Comparison of ENCODE assay signal across 8 cellular contexts in the genomic region with DNA sequence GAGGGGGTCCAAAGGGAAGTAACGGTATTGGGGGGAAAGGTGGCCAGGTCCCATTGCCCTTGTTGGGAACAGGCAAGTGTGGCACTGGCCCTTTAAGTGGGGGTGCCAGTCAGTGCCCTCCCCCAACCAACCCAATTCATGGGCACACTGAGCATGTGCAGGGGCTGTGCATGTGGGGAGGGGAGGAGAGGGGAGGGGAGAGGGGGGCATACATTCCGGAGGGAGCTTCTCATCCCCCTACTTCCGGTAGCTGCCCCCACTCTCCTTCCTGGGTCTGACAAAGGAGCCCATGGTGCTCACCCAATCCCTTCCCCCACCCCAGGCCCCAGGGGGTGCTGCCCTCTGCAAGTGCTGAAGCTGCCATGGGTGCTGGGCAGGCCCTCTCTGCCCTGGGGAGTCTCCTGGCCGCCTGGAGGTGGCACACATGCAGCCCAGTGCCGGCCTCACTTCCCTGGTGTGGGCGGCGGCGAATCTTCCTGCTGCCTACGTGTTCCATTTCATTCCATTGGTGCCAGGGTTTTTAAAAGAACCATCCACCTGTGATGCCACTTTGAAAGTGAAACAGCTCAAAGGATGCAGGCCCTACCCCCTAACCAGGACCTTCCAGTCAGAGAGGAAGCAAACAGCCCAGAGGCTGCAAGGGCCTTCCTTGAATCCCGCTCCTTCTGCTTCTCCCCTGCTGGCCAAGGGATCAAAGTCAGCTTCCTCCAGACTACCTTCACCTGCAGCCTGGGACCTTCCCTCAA. TPM values are rescaled to one million over a fixed set of nuclear protein-coding genes. Genes with fewer than 3 reads are reported as not detected.
DNase-seq lines count a peak whose midpoint lies in the region; ATAC-seq, FAIRE-seq and TF ChIP-seq lines count a peak whose summit lies in the region.

No MANE protein-coding gene starts in this region.

- intact Hi-C loops in activated naive CD4-positive, alpha-beta T cell treated with anti-CD3 and anti-CD28 coated beads for 36 hours (cut with micrococcal nuclease), result loop anchor here (1.0 kb wide), 1 partner anchor 24 kb away; the partner anchor contains the start of gene HEXIM1
- intact Hi-C loops in ovary (cut with DNase I) (no loop called here), upper lobe of right lung (cut with DNase I) (no loop called here)

- no peaks in the 10 kb centered on the region for H3K36me3 Mint-ChIP-seq in activated naive CD4-positive, alpha-beta T cell treated with anti-CD3 and anti-CD28 coated beads for 36 hours (ENCODE audit: low read depth)

- peak; percentile 79 for ATAC-seq in upper lobe of right lung
- no peak for ATAC-seq in GM21528 (IDR thresholded peaks at IDR 0.05; ENCODE audit: low FRiP score, unreplicated experiment)

- peak overlapping the region; percentile 71 for H3K4me3 Mint-ChIP-seq in activated naive CD4-positive, alpha-beta T cell treated with anti-CD3 and anti-CD28 coated beads for 36 hours

- peak overlapping the region; percentile 93 for H3K27ac Mint-ChIP-seq in activated naive CD4-positive, alpha-beta T cell treated with anti-CD3 and anti-CD28 coated beads for 36 hours

- no peak for TF ChIP-seq POLR2A in ovary (IDR thresholded peaks at IDR 0.05)

- H3K27me3 ChIP-seq in ovary (no peaks in the 10 kb centered on the region), upper lobe of right lung (no peaks in the 10 kb centered on the region)

- FAIRE-seq in RCC 7860 (lab: Jason Lieb, UNC), result peak; percentile 8

- no peaks in the 10 kb centered on the region for H3K9me3 Mint-ChIP-seq in activated naive CD4-positive, alpha-beta T cell treated with anti-CD3 and anti-CD28 coated beads for 36 hours

- peaks cover 21% of the 10 kb centered on the region for H3K4me1 Mint-ChIP-seq in activated naive CD4-positive, alpha-beta T cell treated with anti-CD3 and anti-CD28 coated beads for 36 hours (ENCODE audit: low read depth)

- no peaks in the 10 kb centered on the region for H3K27me3 Mint-ChIP-seq in activated naive CD4-positive, alpha-beta T cell treated with anti-CD3 and anti-CD28 coated beads for 36 hours (ENCODE audit: low read depth)

- DNase-seq in NK-92 treated with Interleukin-12 subunit alpha and Interleukin-12 subunit beta, amount 100 ng/mL, for 24 hours (lab: John Stamatoyannopoulos, UW), result peak; percentile 35
- DNase-seq in NK-92 (lab: John Stamatoyannopoulos, UW; ENCODE audit: unreplicated experiment) (no peak), RCC 7860 (ENCODE audit: low spot score) (peak; percentile 85), glomerular visceral epithelial cell (ENCODE audit: extremely low spot score) (peak; percentile 99), ovary (peak; percentile 37 to 64 (median 49)), upper lobe of right lung (peak; percentile 77)
- DNase-seq in activated naive CD4-positive, alpha-beta T cell treated with anti-CD3 and anti-CD28 coated beads for 36 hours, result peak; percentile 65

- no peak for TF ChIP-seq CTCF in ovary (IDR thresholded peaks at IDR 0.05)
- no peak for TF ChIP-seq CTCF in upper lobe of right lung (IDR thresholded peaks at IDR 0.05)

- 33 to 44% (median 33%) methylated on average over 10 of the region's 10 CpGs for WGBS in ovary, 3 donors

- TF ChIP-seq EP300 in ovary (IDR thresholded peaks at IDR 0.05), result no peak

- no peak overlapping the region for H3K27ac ChIP-seq in ovary
- peak overlapping the region; percentile 85 for H3K27ac ChIP-seq in upper lobe of right lung

- H3K4me3 ChIP-seq in ovary (peak overlapping the region; percentile 20), upper lobe of right lung (peak overlapping the region; percentile 39)

- CTCF ChIA-PET in activated naive CD4-positive, alpha-beta T cell treated with anti-CD3 and anti-CD28 coated beads for 36 hours (lab: Charles Lee), result interaction anchor here (0.8 to 3.5 kb wide), 11 partner anchors 10 to 150 kb away, joined by 3 to 41 read pairs (median 5); partner anchors contain the start of genes ACBD4 and HEXIM1

- H3K4me1 ChIP-seq in ovary (ENCODE audit: insufficient read depth) (peaks cover 15% of the 10 kb centered on the region), upper lobe of right lung (peaks cover 33% of the 10 kb centered on the region)

- H3K9me3 ChIP-seq in ovary (no peaks in the 10 kb centered on the region), upper lobe of right lung (no peaks in the 10 kb centered on the region)

- no peaks in the 10 kb centered on the region for H3K36me3 ChIP-seq in ovary
- H3K36me3 ChIP-seq in upper lobe of right lung, result no peaks in the 10 kb centered on the region

RNA-seq across cellular contexts. Expression of gene HEXIM2, which starts 11.0 kb away (rescaled TPM):
- 1 to 10 TPM; 3.5 TPM for total RNA-seq in activated naive CD4-positive, alpha-beta T cell treated with anti-CD3 and anti-CD28 coated beads for 36 hours
- total RNA-seq in ovary (1 to 10 TPM; 3.4 to 9.1 (median 5.5) TPM), upper lobe of right lung (5.7 TPM)
- 1 to 10 TPM; 1.7 to 8.9 TPM for polyA plus RNA-seq in ovary

RNA-seq across cellular contexts. Expression of gene HEXIM1, which starts 24.4 kb away (rescaled TPM):
- total RNA-seq in activated naive CD4-positive, alpha-beta T cell treated with anti-CD3 and anti-CD28 coated beads for 36 hours, result 10 to 100 TPM; 24.3 to 24.7 TPM
- total RNA-seq in ovary (10 to 100 TPM; 17.0 to 37.8 (median 27.9) TPM), upper lobe of right lung (36.1 TPM)
- polyA plus RNA-seq in ovary, result 10 to 100 TPM; 14.4 to 26.9 TPM

RNA-seq across cellular contexts. Expression of gene ACBD4, which starts 37.2 kb away (rescaled TPM):
- 10 to 100 TPM; 12.3 to 12.7 TPM for total RNA-seq in activated naive CD4-positive, alpha-beta T cell treated with anti-CD3 and anti-CD28 coated beads for 36 hours
- 10 to 100 TPM; 12.4 to 24.0 (median 18.5) TPM for total RNA-seq in ovary
- polyA plus RNA-seq in ovary, result 10 to 100 TPM; 11.0 to 24.5 TPM
- 16.3 TPM for total RNA-seq in upper lobe of right lung

RNA-seq across cellular contexts. Expression of gene PLCD3, which starts 40.4 kb away (rescaled TPM):
- total RNA-seq in activated naive CD4-positive, alpha-beta T cell treated with anti-CD3 and anti-CD28 coated beads for 36 hours, result 1 to 10 TPM; 2.4 TPM
- 100 to 1,000 TPM in 2 of 7 donors, 10 to 100 TPM in 5; 33.0 to 166 (median 84.9) TPM for total RNA-seq in ovary
- 10 to 100 TPM; 12.1 to 59.3 TPM for polyA plus RNA-seq in ovary
- 37.0 TPM for total RNA-seq in upper lobe of right lung

RNA-seq across cellular contexts. Expression of gene FMNL1, which starts 49.0 kb away (rescaled TPM):
- total RNA-seq in activated naive CD4-positive, alpha-beta T cell treated with anti-CD3 and anti-CD28 coated beads for 36 hours, result 100 to 1,000 TPM; 228 to 242 TPM
- total RNA-seq in ovary (10 to 100 TPM in 2 of 7 donors, 1 to 10 TPM in 5; 3.7 to 24.0 (median 6.1) TPM), upper lobe of right lung (62.3 TPM)
- 1 to 10 TPM; 2.1 to 7.1 TPM for polyA plus RNA-seq in ovary
